Comparison of ENCODE assay signal across 23 cellular contexts in genomic region chr11:108807262-108807661, GRCh38.
DNase-seq lines count a peak whose midpoint lies in the region; ATAC-seq, FAIRE-seq and TF ChIP-seq lines count a peak whose summit lies in the region.
"Had no signal": no experiment of that assay in that cellular context is flagged by ENCODE, and none has a peak within 500 bp of the region (broad histone marks: within the 10 kb centered on the region; RNA-seq: fewer than 3 reads in every experiment).

No MANE protein-coding gene starts in this region.

- no peaks in the 10 kb centered on the region for H3K27me3 ChIP-seq in GM12878 (replicated peaks in 1 of 2; ENCODE audit: control insufficient read depth in 2 of 2, insufficient read depth in 2 of 2, low read length in 1 of 2)
- H3K27me3 ChIP-seq: BLaER1 had no signal

- ATAC-seq in activated CD4-positive, CD25-positive, alpha-beta regulatory T cell treated with anti-CD3 and anti-CD28 coated beads, Interleukin-2, amount 50 U/mL, for 24 hours = peak; percentile 13 to 48
- ATAC-seq in stimulated activated naive CD8-positive, alpha-beta T cell treated with anti-CD3 and anti-CD28 coated beads, Interleukin-15, amount 100 ng/mL, for 72 hours = peak; percentile 61
- no peak for ATAC-seq in stimulated activated naive CD8-positive, alpha-beta T cell treated with anti-CD3 and anti-CD28 coated beads, Interleukin-15, Interleukin-2, amounts not matched to agents 100 U/mL and 50 U/mL, for 24 hours
- ATAC-seq in GM12878 (peak; percentile 51; the same call in 2 of the 3 replicates), GM21390 (IDR thresholded peaks at IDR 0.05; ENCODE audit: unreplicated experiment) (no peak)
- peak; percentile 75 for ATAC-seq in stimulated activated effector memory CD8-positive, alpha-beta T cell treated with anti-CD3 and anti-CD28 coated beads, Interleukin-12 subunit alpha, Interleukin-12 subunit beta, amount 100 ng/mL, for 72 hours
- ATAC-seq: CD8-positive, alpha-beta T cell had no signal

- no peak for TF ChIP-seq RAD21 in GM12878 (IDR thresholded peaks at IDR 0.05; ENCODE audit: insufficient read depth, low read depth, low read length)

- CTCF ChIA-PET in GM12878 (lab: Yijun Ruan, JAX) = interaction anchor here (0.6 kb wide), 1 partner anchor 757 kb away, joined by 5 read pairs; no protein-coding TSS in a partner anchor

- no peaks in the 10 kb centered on the region; the same call in 2 of the 3 replicates for H3K9me3 ChIP-seq in GM12878 (replicated peaks; ENCODE audit: control insufficient read depth, insufficient read depth, low read length)
- H3K9me3 ChIP-seq: BLaER1, Caco-2 had no signal

- in situ Hi-C loops in GM12878 (cut with MboI) = no loop called here

- no peaks in the 10 kb centered on the region for H3K79me2 ChIP-seq in GM12878 (ENCODE audit: control insufficient read depth, insufficient read depth, low read length)

- no peak for FAIRE-seq in GM12878 (lab: Jason Lieb, UNC)
- FAIRE-seq: A204.1, G401.6, H1 had no signal

- H3K4me2 ChIP-seq in GM12878 (ENCODE audit: control insufficient read depth, insufficient read depth) = no peak overlapping the region
- H3K4me2 ChIP-seq: BLaER1 had no signal

- H3K36me3 Mint-ChIP-seq in stimulated activated effector memory CD8-positive, alpha-beta T cell treated with anti-CD3 and anti-CD28 coated beads, Interleukin-12 subunit alpha, Interleukin-12 subunit beta, amount 100 ng/mL, for 72 hours = no peaks in the 10 kb centered on the region

- intact Hi-C loops in GM12878 (cut with micrococcal nuclease; ENCODE audit: unreplicated experiment) = no loop called here

- no peak overlapping the region for H3K27ac ChIP-seq in GM12878 (ENCODE audit: control insufficient read depth, insufficient read depth)
- H3K27ac ChIP-seq: 22Rv1, BLaER1, C4-2B, GM23248 had no signal

- no peak overlapping the region for H3K4me3 Mint-ChIP-seq in stimulated activated naive CD8-positive, alpha-beta T cell treated with anti-CD3 and anti-CD28 coated beads, Interleukin-15, amount 100 ng/mL, for 72 hours
- no peak overlapping the region for H3K4me3 Mint-ChIP-seq in stimulated activated effector memory CD8-positive, alpha-beta T cell treated with anti-CD3 and anti-CD28 coated beads, Interleukin-12 subunit alpha, Interleukin-12 subunit beta, amount 100 ng/mL, for 72 hours
- H3K4me3 Mint-ChIP-seq: B cell; CD4-positive, CD25-positive, alpha-beta regulatory T cell; CD8-positive, alpha-beta T cell had no signal

- H3K27me3 Mint-ChIP-seq in stimulated activated naive CD8-positive, alpha-beta T cell treated with anti-CD3 and anti-CD28 coated beads, Interleukin-15, amount 100 ng/mL, for 72 hours = no peaks in the 10 kb centered on the region
- H3K27me3 Mint-ChIP-seq: B cell; CD4-positive, CD25-positive, alpha-beta regulatory T cell had no signal

- no peaks in the 10 kb centered on the region for H3K36me3 ChIP-seq in GM12878 (ENCODE audit: control insufficient read depth in 2 of 2, insufficient read depth in 2 of 2, low read length in 1 of 2)

- H3K4me1 Mint-ChIP-seq in stimulated activated naive CD8-positive, alpha-beta T cell treated with anti-CD3 and anti-CD28 coated beads, Interleukin-15, amount 100 ng/mL, for 72 hours = peaks cover 6% of the 10 kb centered on the region
- peaks cover 6% of the 10 kb centered on the region for H3K4me1 Mint-ChIP-seq in stimulated activated effector memory CD8-positive, alpha-beta T cell treated with anti-CD3 and anti-CD28 coated beads, Interleukin-12 subunit alpha, Interleukin-12 subunit beta, amount 100 ng/mL, for 72 hours

- TF ChIP-seq CTCF in GM12878 (IDR thresholded peaks at IDR 0.05 in 2 of 3, conservative IDR thresholded peaks at IDR 0.05 in 1 of 3; ENCODE audit: control insufficient read depth in 2 of 3, extremely low read depth in 1 of 3, insufficient read depth in 1 of 3, low read depth in 3 of 3, low read length in 3 of 3) = no peak

- H2AFZ ChIP-seq in GM12878 (ENCODE audit: control insufficient read depth, low read depth, low read length) = no peak overlapping the region
- H2AFZ ChIP-seq: GM23248 had no signal

- no peak for TF ChIP-seq EP300 in GM12878 (IDR thresholded peaks at IDR 0.05; ENCODE audit: borderline replicate concordance in 1 of 2, control insufficient read depth in 1 of 2, low read depth in 2 of 2, low read length in 2 of 2)

- H3K27ac Mint-ChIP-seq in stimulated activated naive CD8-positive, alpha-beta T cell treated with anti-CD3 and anti-CD28 coated beads, Interleukin-15, amount 100 ng/mL, for 72 hours = no peak overlapping the region
- H3K27ac Mint-ChIP-seq in stimulated activated effector memory CD8-positive, alpha-beta T cell treated with anti-CD3 and anti-CD28 coated beads, Interleukin-12 subunit alpha, Interleukin-12 subunit beta, amount 100 ng/mL, for 72 hours = no peak overlapping the region
- H3K27ac Mint-ChIP-seq: B cell; CD4-positive, CD25-positive, alpha-beta regulatory T cell; CD8-positive, alpha-beta T cell had no signal

- no peak overlapping the region for H3K4me3 ChIP-seq in GM12878
- H3K4me3 ChIP-seq: BLaER1, GM23248 had no signal

- H3K9me3 Mint-ChIP-seq in stimulated activated naive CD8-positive, alpha-beta T cell treated with anti-CD3 and anti-CD28 coated beads, Interleukin-15, amount 100 ng/mL, for 72 hours = no peaks in the 10 kb centered on the region
- no peaks in the 10 kb centered on the region for H3K9me3 Mint-ChIP-seq in stimulated activated effector memory CD8-positive, alpha-beta T cell treated with anti-CD3 and anti-CD28 coated beads, Interleukin-12 subunit alpha, Interleukin-12 subunit beta, amount 100 ng/mL, for 72 hours
- H3K9me3 Mint-ChIP-seq: CD8-positive, alpha-beta T cell had no signal

- H3K4me1 ChIP-seq in GM12878 (ENCODE audit: control insufficient read depth, insufficient read depth, low read length) = no peaks in the 10 kb centered on the region
- H3K4me1 ChIP-seq: BLaER1 had no signal

- BruUV-seq in GM12878 (replicated peaks; lab: Mats Ljungman, UMichigan) = no TSS peak

- POLR2A ChIA-PET in GM12878 (lab: Charles Lee) = no interaction called here

- DNase-seq in activated CD4-positive, CD25-positive, alpha-beta regulatory T cell (lab: John Stamatoyannopoulos, UW) = no peak
- no peak for DNase-seq in stimulated activated naive CD8-positive, alpha-beta T cell treated with anti-CD3 and anti-CD28 coated beads, Interleukin-15, amount 100 ng/mL, for 72 hours
- DNase-seq in stimulated activated naive CD8-positive, alpha-beta T cell treated with anti-CD3 and anti-CD28 coated beads, Interleukin-15, Interleukin-2, amounts not matched to agents 100 U/mL and 50 U/mL, for 24 hours = no peak
- DNase-seq in GM12878 (ENCODE audit: low read depth, low spot score) (no peak), cortex of kidney (lab: John Stamatoyannopoulos, UW) (no peak)
- DNase-seq in stimulated activated effector memory CD8-positive, alpha-beta T cell treated with anti-CD3 and anti-CD28 coated beads, Interleukin-12 subunit alpha, Interleukin-12 subunit beta, amount 100 ng/mL, for 72 hours (ENCODE audit: low spot score in 2 of 2) = no peak
- DNase-seq: Caco-2; CD4-positive, CD25-positive, alpha-beta regulatory T cell; CD8-positive, alpha-beta T cell; DMS153; DND-41; GM23248; H7; HCEC 1CT had no signal

- SMC1A ChIA-PET in GM12878 (lab: Charles Lee; ENCODE audit: uncharacterized antibody, unreplicated experiment) = interaction anchor here (0.9 kb wide), 1 partner anchor 109 kb away, joined by 3 read pairs; no protein-coding TSS in a partner anchor

- 20% methylated on average over 2 of the region's 2 CpGs for WGBS in GM12878 (ENCODE audit: insufficient coverage, insufficient replicate concordance, low lambda C conversion rate, missing lambda C conversion rate)

- no peaks in the 10 kb centered on the region for H4K20me1 ChIP-seq in GM12878 (ENCODE audit: control insufficient read depth, insufficient read depth)

- H3K9ac ChIP-seq in GM12878 (ENCODE audit: control insufficient read depth, insufficient read depth, low read length) = no peak overlapping the region
- H3K9ac ChIP-seq: BLaER1, GM23248 had no signal

- no peak for TF ChIP-seq POLR2A in GM12878 (IDR thresholded peaks at IDR 0.05; ENCODE audit: low read depth, low read length)

- RAD21 ChIA-PET in GM12878 (lab: Charles Lee; ENCODE audit: unreplicated experiment) = no interaction called here

TF ChIP-seq in GM12878, 131 proteins besides CTCF, POLR2A, EP300 and RAD21 (continues in another document):
- TF ChIP-seq, protein P1, sequence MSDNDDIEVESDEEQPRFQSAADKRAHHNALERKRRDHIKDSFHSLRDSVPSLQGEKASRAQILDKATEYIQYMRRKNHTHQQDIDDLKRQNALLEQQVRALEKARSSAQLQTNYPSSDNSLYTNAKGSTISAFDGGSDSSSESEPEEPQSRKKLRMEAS (IDR thresholded peaks at IDR 0.05; ENCODE audit: low read depth, low read length) = no peak
- TF ChIP-seq NR2C2 (IDR thresholded peaks at IDR 0.05; ENCODE audit: borderline replicate concordance, control insufficient read depth, insufficient read length, low read depth) (no peak), STAT1 (conservative IDR thresholded peaks at IDR 0.05) (no peak), IKZF2 (IDR thresholded peaks at IDR 0.05) (no peak), RUNX3 (IDR thresholded peaks at IDR 0.05; ENCODE audit: low read length) (no peak; the same call in 1 of the 2 replicates), SUPT20H (IDR thresholded peaks at IDR 0.05; ENCODE audit: borderline replicate concordance, control insufficient read depth, low read depth, low read length) (no peak)
- TF ChIP-seq, protein P2, sequence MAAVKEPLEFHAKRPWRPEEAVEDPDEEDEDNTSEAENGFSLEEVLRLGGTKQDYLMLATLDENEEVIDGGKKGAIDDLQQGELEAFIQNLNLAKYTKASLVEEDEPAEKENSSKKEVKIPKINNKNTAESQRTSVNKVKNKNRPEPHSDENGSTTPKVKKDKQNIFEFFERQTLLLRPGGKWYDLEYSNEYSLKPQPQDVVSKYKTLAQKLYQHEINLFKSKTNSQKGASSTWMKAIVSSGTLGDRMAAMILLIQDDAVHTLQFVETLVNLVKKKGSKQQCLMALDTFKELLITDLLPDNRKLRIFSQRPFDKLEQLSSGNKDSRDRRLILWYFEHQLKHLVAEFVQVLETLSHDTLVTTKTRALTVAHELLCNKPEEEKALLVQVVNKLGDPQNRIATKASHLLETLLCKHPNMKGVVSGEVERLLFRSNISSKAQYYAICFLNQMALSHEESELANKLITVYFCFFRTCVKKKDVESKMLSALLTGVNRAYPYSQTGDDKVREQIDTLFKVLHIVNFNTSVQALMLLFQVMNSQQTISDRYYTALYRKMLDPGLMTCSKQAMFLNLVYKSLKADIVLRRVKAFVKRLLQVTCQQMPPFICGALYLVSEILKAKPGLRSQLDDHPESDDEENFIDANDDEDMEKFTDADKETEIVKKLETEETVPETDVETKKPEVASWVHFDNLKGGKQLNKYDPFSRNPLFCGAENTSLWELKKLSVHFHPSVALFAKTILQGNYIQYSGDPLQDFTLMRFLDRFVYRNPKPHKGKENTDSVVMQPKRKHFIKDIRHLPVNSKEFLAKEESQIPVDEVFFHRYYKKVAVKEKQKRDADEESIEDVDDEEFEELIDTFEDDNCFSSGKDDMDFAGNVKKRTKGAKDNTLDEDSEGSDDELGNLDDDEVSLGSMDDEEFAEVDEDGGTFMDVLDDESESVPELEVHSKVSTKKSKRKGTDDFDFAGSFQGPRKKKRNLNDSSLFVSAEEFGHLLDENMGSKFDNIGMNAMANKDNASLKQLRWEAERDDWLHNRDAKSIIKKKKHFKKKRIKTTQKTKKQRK (IDR thresholded peaks at IDR 0.05; ENCODE audit: low read depth, low read length) = no peak

Comparison
In these comparisons a context has a peak if more than half of its experiments do, and no peak if none do; other contexts are left out.
1. ATAC-seq: peak in activated CD4-positive, CD25-positive, alpha-beta regulatory T cell treated with anti-CD3 and anti-CD28 coated beads, Interleukin-2, amount 50 U/mL, for 24 hours (2 of 2), stimulated activated naive CD8-positive, alpha-beta T cell treated with anti-CD3 and anti-CD28 coated beads, Interleukin-15, amount 100 ng/mL, for 72 hours (single experiment), GM12878 (single experiment) and stimulated activated effector memory CD8-positive, alpha-beta T cell treated with anti-CD3 and anti-CD28 coated beads, Interleukin-12 subunit alpha, Interleukin-12 subunit beta, amount 100 ng/mL, for 72 hours (single experiment); none in stimulated activated naive CD8-positive, alpha-beta T cell treated with anti-CD3 and anti-CD28 coated beads, Interleukin-15, Interleukin-2, amounts not matched to agents 100 U/mL and 50 U/mL, for 24 hours (single experiment) and GM21390 (single experiment).